8 cellular contexts compared by ENCODE assay signal in the genomic region with DNA sequence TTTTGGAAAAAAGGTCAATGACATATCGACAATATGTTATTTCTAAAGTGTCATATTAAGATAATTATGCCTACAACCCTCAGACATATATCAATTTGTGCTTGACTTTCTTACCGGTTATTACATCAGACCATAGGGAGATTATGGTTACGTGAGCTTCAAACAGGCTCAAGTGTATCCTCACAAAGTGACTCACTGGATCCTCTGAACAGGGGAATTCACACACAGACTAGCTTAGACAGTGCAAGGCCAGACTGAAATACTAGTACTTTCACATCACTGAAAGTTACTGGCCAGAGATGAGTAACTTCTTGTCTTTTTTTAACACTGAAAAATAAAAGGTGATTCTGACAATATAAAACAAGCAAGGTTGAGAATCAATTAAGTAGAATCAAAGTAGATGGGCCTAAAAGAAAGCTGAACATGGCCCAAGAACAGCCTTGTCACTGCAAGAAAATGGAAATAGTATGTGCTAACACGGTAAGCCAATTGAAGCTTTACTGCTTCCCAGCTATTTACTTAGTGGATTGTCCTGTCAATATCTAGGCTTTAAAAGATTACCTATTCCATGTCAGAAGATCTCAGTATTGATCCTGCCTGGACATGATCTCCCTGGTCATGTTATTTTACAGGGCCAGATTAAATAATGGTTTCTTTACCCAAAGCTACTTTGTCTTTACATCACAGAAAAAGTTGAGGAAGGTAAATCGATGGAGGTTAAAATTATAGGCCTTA.
DNase-seq lines count a peak whose midpoint lies in the region; ATAC-seq and TF ChIP-seq lines count a peak whose summit lies in the region.

No MANE protein-coding gene starts in this region.

- ATAC-seq in HG03571 (IDR thresholded peaks at IDR 0.05; ENCODE audit: unreplicated experiment), result peak; percentile 77
- ATAC-seq in sciatic nerve, result no peak

- no peaks in the 10 kb centered on the region for H3K4me1 Mint-ChIP-seq in activated T-cell treated with anti-CD3 and anti-CD28 coated beads, Interleukin-2, amount 50 U/mL, for 24 hours (ENCODE audit: low read depth)

- H3K36me3 Mint-ChIP-seq in activated T-cell treated with anti-CD3 and anti-CD28 coated beads, Interleukin-2, amount 50 U/mL, for 24 hours (ENCODE audit: low read depth), result no peaks in the 10 kb centered on the region

- no peak for TF ChIP-seq CTCF in choroid plexus epithelial cell (conservative IDR thresholded peaks at IDR 0.05; ENCODE audit: low read depth, low read length)

- intact Hi-C loops in sciatic nerve (cut with DNase I), result no loop called here

- no peaks in the 10 kb centered on the region for H3K27me3 Mint-ChIP-seq in activated T-cell treated with anti-CD3 and anti-CD28 coated beads, Interleukin-2, amount 50 U/mL, for 24 hours

- no peak overlapping the region for H3K4me3 Mint-ChIP-seq in activated T-cell treated with anti-CD3 and anti-CD28 coated beads, Interleukin-2, amount 50 U/mL, for 24 hours

- DNase-seq in NCI-H2107 treated with DMSO at 0.1 percent for 48 hours (lab: John Stamatoyannopoulos, UW; ENCODE audit: unreplicated experiment) (peak; percentile 30), NCI-H2107 (lab: John Stamatoyannopoulos, UW) (no peak), choroid plexus epithelial cell (ENCODE audit: low read depth) (peak; percentile 96), smooth muscle cell of the brain vasculature (ENCODE audit: low read depth, low spot score) (peak; percentile 18), sciatic nerve (ENCODE audit: low spot score) (no peak), KG1 (lab: John Stamatoyannopoulos, UW) (no peak)
- no peak for DNase-seq in activated T-cell treated with anti-CD3 and anti-CD28 coated beads, Interleukin-2, amount 50 U/mL, for 24 hours

- no peak overlapping the region for H3K27ac Mint-ChIP-seq in activated T-cell treated with anti-CD3 and anti-CD28 coated beads, Interleukin-2, amount 50 U/mL, for 24 hours

- no peak overlapping the region for H3K4me3 ChIP-seq in choroid plexus epithelial cell (ENCODE audit: low read depth, low read length)

- H3K9me3 Mint-ChIP-seq in activated T-cell treated with anti-CD3 and anti-CD28 coated beads, Interleukin-2, amount 50 U/mL, for 24 hours, result peaks cover 9% of the 10 kb centered on the region

Comparison
In these comparisons a context has a peak if more than half of its experiments do, and no peak if none do; other contexts are left out.
1. DNase-seq: peak in NCI-H2107 treated with DMSO at 0.1 percent for 48 hours (single experiment), choroid plexus epithelial cell (single experiment) and smooth muscle cell of the brain vasculature (single experiment); none in NCI-H2107 (single experiment), sciatic nerve (single experiment), KG1 (single experiment) and activated T-cell treated with anti-CD3 and anti-CD28 coated beads, Interleukin-2, amount 50 U/mL, for 24 hours (single experiment).